In the genomic region with DNA sequence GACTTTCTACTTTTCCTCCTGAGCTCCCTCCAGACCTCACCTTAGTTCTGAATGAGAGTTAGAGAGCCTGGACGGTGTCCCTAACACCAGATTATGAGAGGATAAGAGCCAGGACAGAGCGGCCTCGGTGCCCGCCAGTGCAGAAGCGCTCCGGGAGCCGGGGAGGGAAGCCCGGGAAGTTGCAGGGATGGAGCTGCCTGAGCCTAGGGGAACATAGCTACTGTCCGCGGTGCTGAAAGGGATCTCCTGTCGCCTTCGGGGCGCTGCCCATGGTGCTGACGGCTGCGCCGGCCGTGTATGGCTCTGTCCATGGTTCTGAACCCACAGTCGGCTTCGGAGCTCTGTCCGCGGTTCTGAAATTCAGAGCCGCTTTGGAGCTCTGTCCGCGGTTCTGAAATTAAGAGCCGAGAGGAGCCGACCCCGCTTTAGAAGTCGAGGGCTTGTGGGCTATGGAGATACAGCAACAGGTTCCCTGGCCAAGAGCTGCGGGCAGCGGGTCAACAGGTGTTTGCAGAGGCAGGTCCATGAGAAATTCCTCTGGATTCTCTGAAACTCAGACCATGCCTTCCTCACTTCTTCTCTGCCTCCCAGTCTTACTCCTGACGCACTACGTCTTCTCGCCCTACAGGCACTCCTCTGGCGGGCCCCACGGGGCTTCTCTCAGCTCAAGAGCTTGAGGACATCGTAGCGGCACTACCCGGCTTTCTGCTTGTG, we compare ENCODE assay signal across 8 cellular contexts. TPM values are rescaled to one million over a fixed set of nuclear protein-coding genes. Genes with fewer than 3 reads are reported as not detected.
A peak's percentile ranks its signal among the peaks of the same experiment; 100 is the strongest.
DNase-seq lines count a peak whose midpoint lies in the region; ATAC-seq, FAIRE-seq and TF ChIP-seq lines count a peak whose summit lies in the region.

No MANE protein-coding gene starts in this region.

- H3K4me1 ChIP-seq in pancreas: no peaks in the 10 kb centered on the region
- peaks cover 0 to 48% (median 39%) of the 10 kb centered on the region in 4 donors for H3K4me1 ChIP-seq in tibial artery

- peaks cover 0 to 4% (median 0%) of the 10 kb centered on the region in 4 donors for H3K27me3 ChIP-seq in pancreas
- peaks cover 0 to 3% of the 10 kb centered on the region in 2 donors for H3K27me3 ChIP-seq in tibial artery

- peak in 1 of 2 donors; percentile 43 for ATAC-seq in activated naive CD4-positive, alpha-beta T cell treated with anti-CD3 and anti-CD28 coated beads, Interleukin-2, amount 50 U/mL, for 72 hours
- peak; percentile 95 to 100 (median 97) for ATAC-seq in pancreas
- no peak for ATAC-seq in GM19452 (IDR thresholded peaks at IDR 0.05; ENCODE audit: unreplicated experiment)

- H3K9me3 ChIP-seq in pancreas (no peaks in the 10 kb centered on the region), tibial artery (no peaks in the 10 kb centered on the region)

- no peaks in the 10 kb centered on the region for H3K9me3 Mint-ChIP-seq in activated naive CD4-positive, alpha-beta T cell treated with anti-CD3 and anti-CD28 coated beads, Interleukin-2, amount 50 U/mL, for 72 hours

- intact Hi-C loops in pancreas (cut with DNase I) (no loop called here), tibial artery (cut with DNase I; ENCODE audit: low total_unique reads) (loop anchor here (10.0 kb wide), 1 partner anchor 253 kb away; a partner anchor contains a TSS)

- H3K4me3 ChIP-seq in pancreas: no peak overlapping the region
- no peak overlapping the region for H3K4me3 ChIP-seq in tibial artery

- H3K27ac ChIP-seq in pancreas (no peak overlapping the region), tibial artery (no peak overlapping the region)

- no peak for FAIRE-seq in pancreas (lab: Jason Lieb, UNC)

- DNase-seq in ELF-1 (ENCODE audit: low read depth, low spot score) (peak; percentile 97), HK-2 (ENCODE audit: unreplicated experiment) (peak; percentile 88), SW480 (ENCODE audit: low spot score) (peak; percentile 81), glomerular visceral epithelial cell (ENCODE audit: extremely low spot score) (peak; percentile 81), pancreas (peak; percentile 82 to 95 (median 94)), tibial artery (peak; percentile 90 to 95)
- DNase-seq in activated naive CD4-positive, alpha-beta T cell treated with anti-CD3 and anti-CD28 coated beads, Interleukin-2, amount 50 U/mL, for 72 hours (ENCODE audit: low spot score in 2 of 2): peak; percentile 72 to 97

- TF ChIP-seq CTCF in pancreas (IDR thresholded peaks at IDR 0.05): no peak
- TF ChIP-seq CTCF in tibial artery (IDR thresholded peaks at IDR 0.05): no peak

- WGBS in pancreas, 2 donors: 8 to 12% methylated on average over 38 of the region's 38 CpGs

- H3K27ac Mint-ChIP-seq in activated naive CD4-positive, alpha-beta T cell treated with anti-CD3 and anti-CD28 coated beads, Interleukin-2, amount 50 U/mL, for 72 hours: no peak overlapping the region

- H3K36me3 ChIP-seq in pancreas (no peaks in the 10 kb centered on the region), tibial artery (peaks cover 27 to 43% (median 35%) of the 10 kb centered on the region in 3 donors)

- H3K36me3 Mint-ChIP-seq in activated naive CD4-positive, alpha-beta T cell treated with anti-CD3 and anti-CD28 coated beads, Interleukin-2, amount 50 U/mL, for 72 hours: peaks cover 0 to 12% of the 10 kb centered on the region in 2 donors

RNA-seq across cellular contexts. Expression of a gene that starts 0.8 kb away (rescaled TPM):
- total RNA-seq in activated naive CD4-positive, alpha-beta T cell treated with anti-CD3 and anti-CD28 coated beads, Interleukin-2, amount 50 U/mL, for 72 hours: under 1 TPM; 0.09 to 0.47 TPM
- under 1 TPM in 1 of 6 donors, not detected in 5; 0.14 TPM for total RNA-seq in pancreas
- polyA plus RNA-seq in pancreas: under 1 TPM; 0.08 to 0.63 TPM

RNA-seq across cellular contexts. Expression of a gene that starts 17.0 kb away (rescaled TPM):
- total RNA-seq in activated naive CD4-positive, alpha-beta T cell treated with anti-CD3 and anti-CD28 coated beads, Interleukin-2, amount 50 U/mL, for 72 hours: 100 to 1,000 TPM in 1 of 2 donors, 10 to 100 TPM in 1; 81.9 to 131 TPM
- total RNA-seq in pancreas: 10 to 100 TPM; 15.7 to 23.9 (median 21.0) TPM
- 10 to 100 TPM; 29.2 to 30.2 TPM for polyA plus RNA-seq in pancreas

RNA-seq across cellular contexts. Expression of a gene that starts 45.1 kb away (rescaled TPM):
- 1 to 10 TPM; 4.2 to 8.5 TPM for total RNA-seq in activated naive CD4-positive, alpha-beta T cell treated with anti-CD3 and anti-CD28 coated beads, Interleukin-2, amount 50 U/mL, for 72 hours
- 1 to 10 TPM; 3.0 to 9.6 (median 6.4) TPM for total RNA-seq in pancreas
- 10 to 100 TPM; 14.7 to 19.9 TPM for polyA plus RNA-seq in pancreas

RNA-seq across cellular contexts. Expression of a gene that starts 50.1 kb away (rescaled TPM):
- total RNA-seq in activated naive CD4-positive, alpha-beta T cell treated with anti-CD3 and anti-CD28 coated beads, Interleukin-2, amount 50 U/mL, for 72 hours: 10 to 100 TPM in 1 of 2 donors, 1 to 10 TPM in 1; 6.1 to 10.5 TPM
- 1 to 10 TPM; 2.9 to 6.0 (median 4.3) TPM for total RNA-seq in pancreas
- polyA plus RNA-seq in pancreas: 10 to 100 TPM; 19.9 to 21.7 TPM

RNA-seq across cellular contexts. Expression of a gene that starts 58.6 kb away (rescaled TPM):
- 10 to 100 TPM; 60.4 to 96.4 TPM for total RNA-seq in activated naive CD4-positive, alpha-beta T cell treated with anti-CD3 and anti-CD28 coated beads, Interleukin-2, amount 50 U/mL, for 72 hours
- total RNA-seq in pancreas: 10 to 100 TPM in 4 of 6 donors, 1 to 10 TPM in 2; 8.5 to 27.0 (median 20.2) TPM
- 10 to 100 TPM; 22.8 to 24.7 TPM for polyA plus RNA-seq in pancreas
